In the genomic region with DNA sequence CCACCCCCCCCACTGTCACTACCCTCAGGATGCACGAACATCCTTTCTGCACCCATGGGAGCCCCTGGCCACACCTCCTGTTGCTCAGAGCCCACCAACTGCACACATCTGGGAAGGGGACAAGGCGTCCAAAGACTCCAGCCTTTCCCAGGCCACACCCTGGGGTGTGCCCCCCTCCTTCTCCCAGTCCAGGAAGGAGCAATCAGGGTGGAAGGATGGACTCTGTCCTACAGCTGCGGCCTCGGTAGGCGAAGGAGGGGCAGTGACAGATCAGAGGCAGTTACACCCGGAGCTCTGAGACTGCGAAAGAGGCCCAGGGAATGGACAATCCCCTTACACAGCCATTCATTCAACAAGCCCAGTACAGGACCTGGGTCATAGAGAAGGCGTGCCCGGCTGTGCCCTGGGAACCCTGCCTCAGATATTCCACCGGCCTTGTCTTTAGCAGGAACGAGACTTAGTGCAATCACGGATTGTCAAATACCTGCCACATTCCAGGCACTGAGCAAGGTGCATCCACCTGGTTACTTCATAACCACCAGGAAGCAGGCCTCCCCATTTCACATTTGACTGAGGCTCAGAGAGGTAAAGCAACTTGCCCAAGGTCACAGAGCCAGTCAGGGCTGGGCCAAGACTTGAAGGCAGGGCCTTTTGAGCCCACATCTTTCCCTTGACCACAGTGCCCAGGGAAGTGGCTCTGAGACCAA, we compare ENCODE assay signal across 14 cellular contexts. TPM values are rescaled to one million over a fixed set of nuclear protein-coding genes. Genes with fewer than 3 reads are reported as not detected.
DNase-seq lines count a peak whose midpoint lies in the region; ATAC-seq and TF ChIP-seq lines count a peak whose summit lies in the region.
"Had no signal": no experiment of that assay in that cellular context is flagged by ENCODE, and none has a peak within 500 bp of the region (broad histone marks: within the 10 kb centered on the region; RNA-seq: fewer than 3 reads in every experiment).

No MANE protein-coding gene starts in this region.

- peaks cover 1% of the 10 kb centered on the region; the same call in 1 of the 2 replicates for H3K36me3 ChIP-seq in Caco-2 (ENCODE audit: control insufficient read depth, insufficient read depth, low read length)
- peaks cover 20% of the 10 kb centered on the region for H3K36me3 ChIP-seq in skeletal muscle satellite cell (ENCODE audit: insufficient read depth, low read length)

- H3K27ac Mint-ChIP-seq in Caco-2 (ENCODE audit: unreplicated experiment) (peak overlapping the region; percentile 95), chondrocyte (ENCODE audit: unreplicated experiment) (peak overlapping the region; percentile 85)
- H3K27ac Mint-ChIP-seq: stimulated activated naive CD8-positive, alpha-beta T cell treated with anti-CD3 and anti-CD28 coated beads, Interleukin-15, Interleukin-2, amounts not matched to agents 100 ng/mL and 50 ng/mL, for 24 hours had no signal

- H3K4me1 ChIP-seq in Caco-2 (peaks cover 96% of the 10 kb centered on the region), skeletal muscle satellite cell (ENCODE audit: control insufficient read depth, insufficient read depth, low read length) (peaks cover 81% of the 10 kb centered on the region)

- no peaks in the 10 kb centered on the region for H3K9me3 Mint-ChIP-seq in Caco-2 (ENCODE audit: unreplicated experiment)
- no peaks in the 10 kb centered on the region for H3K9me3 Mint-ChIP-seq in chondrocyte (ENCODE audit: low read depth)
- H3K9me3 Mint-ChIP-seq: naive B cell; stimulated activated naive CD8-positive, alpha-beta T cell treated with anti-CD3 and anti-CD28 coated beads, Interleukin-15, Interleukin-2, amounts not matched to agents 100 ng/mL and 50 ng/mL, for 24 hours had no signal

- POLR2A ChIA-PET in Caco-2 (lab: Charles Lee), result interaction anchor here (0.6 to 1.1 kb wide), 3 partner anchors 9 to 27 kb away, joined by 3 to 5 read pairs (median 3); partner anchors contain the start of gene HSPG2

- peak; percentile 88 to 94 for DNase-seq in Caco-2
- DNase-seq in chondrocyte (ENCODE audit: low spot score), result no peak
- DNase-seq in kidney tubule cell (ENCODE audit: low spot score), result peak; percentile 67
- no peak for DNase-seq in medulla oblongata (ENCODE audit: extremely low spot score)
- DNase-seq in HuH-7.5 (ENCODE audit: low spot score), result no peak
- no peak for DNase-seq in Ammon's horn (ENCODE audit: low spot score)
- DNase-seq: naive B cell; NCI-H2081 treated with DMSO at 0.1 percent for 48 hours; OCI-M1; stimulated activated CD4-positive, alpha-beta T cell treated with anti-CD3 and anti-CD28 coated beads, Interleukin-1b, Interleukin-23, amount 100 ng/mL, for 48 hours had no signal

- TSS peak; percentile 49 for BruUV-seq in Caco-2 (replicated peaks; lab: Mats Ljungman, UMichigan)

- peak overlapping the region; percentile 83 for H3K9ac ChIP-seq in skeletal muscle satellite cell (ENCODE audit: low read depth, low read length)

- H3K36me3 Mint-ChIP-seq in Caco-2 (ENCODE audit: insufficient read depth, unreplicated experiment), result peaks cover 69% of the 10 kb centered on the region
- H3K36me3 Mint-ChIP-seq in chondrocyte (ENCODE audit: low read depth), result peaks cover 6% of the 10 kb centered on the region
- H3K36me3 Mint-ChIP-seq: naive B cell had no signal

- peak overlapping the region; percentile 54 for H3K4me2 ChIP-seq in skeletal muscle satellite cell (ENCODE audit: low read length)

- intact Hi-C loops in Caco-2 (cut with micrococcal nuclease; ENCODE audit: unreplicated experiment), result no loop called here

- no peaks in the 10 kb centered on the region for H3K27me3 Mint-ChIP-seq in Caco-2 (ENCODE audit: insufficient read depth, unreplicated experiment)
- no peaks in the 10 kb centered on the region for H3K27me3 Mint-ChIP-seq in chondrocyte (ENCODE audit: low read depth)
- H3K27me3 Mint-ChIP-seq: stimulated activated naive CD8-positive, alpha-beta T cell treated with anti-CD3 and anti-CD28 coated beads, Interleukin-15, Interleukin-2, amounts not matched to agents 100 ng/mL and 50 ng/mL, for 24 hours had no signal

- no peak overlapping the region for H3K4me3 ChIP-seq in Caco-2 (ENCODE audit: low read depth, low read length)
- no peak overlapping the region for H3K4me3 ChIP-seq in skeletal muscle satellite cell (ENCODE audit: low read length)

- CTCF ChIA-PET in Caco-2 (lab: Charles Lee), result no interaction called here

- TF ChIP-seq CTCF in Caco-2 (IDR thresholded peaks at IDR 0.05; ENCODE audit: insufficient read depth in 1 of 2, low read depth in 1 of 2, low read length in 1 of 2, severe bottlenecking in 1 of 2, unreplicated experiment in 1 of 2) (no peak), chondrocyte (IDR thresholded peaks at IDR 0.05) (no peak)

- H3K27me3 ChIP-seq in Caco-2 (replicated peaks; ENCODE audit: control insufficient read depth, insufficient read depth, low read length) (no peaks in the 10 kb centered on the region), skeletal muscle satellite cell (ENCODE audit: control insufficient read depth, insufficient read depth, low read length) (no peaks in the 10 kb centered on the region)

- no peak for ATAC-seq in HG03139 (IDR thresholded peaks at IDR 0.05; ENCODE audit: unreplicated experiment)

- H3K4me1 Mint-ChIP-seq in Caco-2 (ENCODE audit: low read depth, unreplicated experiment) (peaks cover 50% of the 10 kb centered on the region), chondrocyte (ENCODE audit: low read depth) (peaks cover 77% of the 10 kb centered on the region)

- H3K9me3 ChIP-seq in Caco-2 (no peaks in the 10 kb centered on the region), skeletal muscle satellite cell (replicated peaks; ENCODE audit: low read length) (no peaks in the 10 kb centered on the region)

- H3K4me3 Mint-ChIP-seq in Caco-2 (ENCODE audit: unreplicated experiment) (peak overlapping the region; percentile 49), chondrocyte (ENCODE audit: unreplicated experiment) (no peak overlapping the region)
- H3K4me3 Mint-ChIP-seq: naive B cell; stimulated activated naive CD8-positive, alpha-beta T cell treated with anti-CD3 and anti-CD28 coated beads, Interleukin-15, Interleukin-2, amounts not matched to agents 100 ng/mL and 50 ng/mL, for 24 hours had no signal

RNA-seq across cellular contexts. Expression of gene HSPG2, which starts 9.4 kb away (rescaled TPM):
- total RNA-seq in Caco-2 (2022) (234 and 237 TPM in 2 replicates), chondrocyte (348 to 488 TPM (median 481 TPM) in 3 replicates)
- 149 and 214 TPM in 2 replicates for total RNA-seq in skeletal muscle satellite cell (2012; rRNA removed)

RNA-seq across cellular contexts. Expression of gene CELA3B, which starts 49.1 kb away (rescaled TPM):
- total RNA-seq in Caco-2 (2022) (not detected in 2 replicates), chondrocyte (not detected in 3 replicates)
- total RNA-seq in skeletal muscle satellite cell (2012; rRNA removed), result not detected in 2 replicates
- total RNA-seq: glomerular endothelial cell had no signal

Comparison
In these comparisons a context has a peak if more than half of its experiments do, and no peak if none do; other contexts are left out.
1. DNase-seq: peak in Caco-2 (2 of 2) and kidney tubule cell (single experiment); none in chondrocyte (single experiment), medulla oblongata (single experiment), HuH-7.5 (single experiment) and Ammon's horn (single experiment).